10 cellular contexts compared by ENCODE assay signal in the genomic region with DNA sequence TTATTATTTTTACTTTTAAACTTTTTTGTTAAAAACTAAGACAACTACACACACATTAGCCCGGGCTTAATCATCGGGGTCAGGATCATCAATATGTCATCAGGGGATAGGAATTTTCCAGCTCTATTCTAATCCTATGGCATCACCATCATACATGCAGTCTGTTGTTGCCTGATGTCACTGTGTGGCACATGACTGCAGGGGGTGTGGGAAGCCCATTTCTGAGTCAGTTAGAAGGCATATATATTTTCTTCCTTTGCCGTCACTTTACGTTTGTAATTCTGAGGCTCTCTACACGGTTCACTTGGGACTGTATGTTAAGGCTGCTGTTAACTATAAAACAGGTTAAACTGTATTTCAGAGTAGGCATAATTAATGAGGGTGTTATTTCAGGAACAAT.
DNase-seq lines count a peak whose midpoint lies in the region; ATAC-seq lines count a peak whose summit lies in the region.
"Had no signal": no experiment of that assay in that cellular context is flagged by ENCODE, and none has a peak within 500 bp of the region (broad histone marks: within the 10 kb centered on the region; RNA-seq: fewer than 3 reads in every experiment).

No MANE protein-coding gene starts in this region.

- ATAC-seq in GM18858 (IDR thresholded peaks at IDR 0.05; ENCODE audit: unreplicated experiment), result no peak
- ATAC-seq: heart right ventricle; naive thymus-derived CD8-positive, alpha-beta T cell had no signal

- peak; percentile 8 for DNase-seq in HK-2 (ENCODE audit: unreplicated experiment)
- DNase-seq in SW480 (ENCODE audit: low spot score), result peak; percentile 41
- peak; percentile 92 for DNase-seq in fibroblast of peridontal ligament (ENCODE audit: extremely low read depth)
- peak; percentile 56 for DNase-seq in smooth muscle cell of the brain vasculature (ENCODE audit: low read depth, low spot score)
- no peak for DNase-seq in amygdala (lab: John Stamatoyannopoulos, UW)
- DNase-seq in SHP77 (lab: John Stamatoyannopoulos, UW), result no peak
- DNase-seq: activated CD4-positive, alpha-beta T cell treated with anti-CD3 and anti-CD28 coated beads, Interleukin-2, amount 50 U/mL, for 48 hours; heart right ventricle; naive thymus-derived CD8-positive, alpha-beta T cell had no signal

Comparison
In these comparisons a context has a peak if more than half of its experiments do, and no peak if none do; other contexts are left out.
1. DNase-seq: peak in HK-2 (single experiment), SW480 (single experiment), fibroblast of peridontal ligament (single experiment) and smooth muscle cell of the brain vasculature (single experiment); none in amygdala (0 of 56) and SHP77 (0 of 2).